In genomic region chr6:36886948-36887347, GRCh38 we compare ENCODE assay signal across 8 cellular contexts. TPM values are rescaled to one million over a fixed set of nuclear protein-coding genes. Genes with fewer than 3 reads are reported as not detected.
DNase-seq lines count a peak whose midpoint lies in the region; ATAC-seq and TF ChIP-seq lines count a peak whose summit lies in the region.

No MANE protein-coding gene starts in this region.

- H3K36me3 Mint-ChIP-seq in MCF 10A (ENCODE audit: insufficient read depth, unreplicated experiment) (peaks cover 7% of the 10 kb centered on the region), natural killer cell (no peaks in the 10 kb centered on the region)

- 88% methylated on average over 8 of the region's 9 CpGs for WGBS in HUES64

- peak overlapping the region; percentile 77 for H3K27ac Mint-ChIP-seq in MCF 10A (ENCODE audit: low read depth, unreplicated experiment)
- H3K27ac Mint-ChIP-seq in natural killer cell: peak overlapping the region; percentile 89 to 91

- POLR2A ChIA-PET in MCF 10A (lab: Yijun Ruan, JAX): interaction anchor here (0.7 kb wide), 1 partner anchor 99 kb away, joined by 3 read pairs; the partner anchor contains the start of gene MTCH1

- H3K36me3 ChIP-seq in HUES64 (ENCODE audit: insufficient read depth, low read length): no peaks in the 10 kb centered on the region

- CTCF ChIA-PET in MCF 10A (lab: Yijun Ruan, JAX): interaction anchor here (0.6 to 1.1 kb wide), 2 partner anchors 27 to 131 kb away, joined by 3 to 4 read pairs; no protein-coding TSS in a partner anchor

- no peaks in the 10 kb centered on the region for H3K27me3 Mint-ChIP-seq in MCF 10A (ENCODE audit: insufficient read depth, unreplicated experiment)
- no peaks in the 10 kb centered on the region for H3K27me3 Mint-ChIP-seq in natural killer cell (ENCODE audit: low read depth in 2 of 2)

- H3K4me1 ChIP-seq in HUES64 (ENCODE audit: insufficient read depth, low read length): peaks cover 10% of the 10 kb centered on the region

- H3K27ac ChIP-seq in HUES64 (ENCODE audit: low read depth, low read length): no peak overlapping the region

- no peaks in the 10 kb centered on the region for H3K27me3 ChIP-seq in HUES64 (ENCODE audit: insufficient read depth, low read length)

- H3K9me3 Mint-ChIP-seq in MCF 10A (ENCODE audit: unreplicated experiment) (no peaks in the 10 kb centered on the region), natural killer cell (no peaks in the 10 kb centered on the region)

- no TSS peak for BruUV-seq in MCF 10A (replicated peaks; lab: Mats Ljungman, UMichigan)

- intact Hi-C loops in MCF 10A (cut with micrococcal nuclease): loop anchor here (10.0 kb wide), 1 partner anchor 328 kb away; no protein-coding TSS in a partner anchor
- intact Hi-C loops in natural killer cell (cut with micrococcal nuclease): no loop called here

- ATAC-seq in natural killer cell (no peak), HG03196 (IDR thresholded peaks at IDR 0.05; ENCODE audit: unreplicated experiment) (no peak), HG02642 (IDR thresholded peaks at IDR 0.05; ENCODE audit: poor library complexity, unreplicated experiment) (no peak)

- H3K4me1 Mint-ChIP-seq in MCF 10A (ENCODE audit: insufficient read depth, unreplicated experiment) (peaks cover 16% of the 10 kb centered on the region), natural killer cell (peaks cover 28 to 33% of the 10 kb centered on the region in 2 donors)

- TF ChIP-seq CTCF in AG10803 (conservative IDR thresholded peaks at IDR 0.05; ENCODE audit: low read length) (no peak), MCF 10A (IDR thresholded peaks at IDR 0.05; ENCODE audit: unreplicated experiment) (no peak), natural killer cell (IDR thresholded peaks at IDR 0.05) (no peak)

- peak overlapping the region; percentile 80 for H3K4me3 Mint-ChIP-seq in MCF 10A (ENCODE audit: unreplicated experiment)
- peak overlapping the region; percentile 93 for H3K4me3 Mint-ChIP-seq in natural killer cell

- no peak overlapping the region for H3K9ac ChIP-seq in HUES64 (ENCODE audit: low read depth, low read length)

- no peak for DNase-seq in AG10803 (ENCODE audit: low read depth)
- DNase-seq in MCF 10A (ENCODE audit: unreplicated experiment): no peak
- no peak for DNase-seq in natural killer cell
- DNase-seq in A172 (ENCODE audit: low spot score): no peak
- no peak for DNase-seq in RPMI8226

- H3K4me3 ChIP-seq in AG10803 (ENCODE audit: low read length) (peak overlapping the region; percentile 79), HUES64 (ENCODE audit: low read length) (peak overlapping the region; percentile 76; the same call in 1 of the 2 replicates)

- no peaks in the 10 kb centered on the region for H3K9me3 ChIP-seq in HUES64 (ENCODE audit: insufficient read depth, low read depth, low read length)

RNA-seq across cellular contexts. Expression of gene C6orf89, which starts 1.2 kb away (rescaled TPM):
- 9.6 TPM for polyA plus RNA-seq in HUES64 (2013, experiment 1 of 2)
- 11.0 TPM for polyA plus RNA-seq in HUES64 (2013, experiment 2 of 2)
- 36.9 and 43.1 TPM in 2 replicates for total RNA-seq in MCF 10A (2022)
- 10 to 100 TPM; 34.3 to 47.0 (median 46.3) TPM for total RNA-seq in natural killer cell
- total RNA-seq in A172 (2014; rRNA removed; shearing (Covaris generic)): 36.8 TPM in 2 replicates

RNA-seq across cellular contexts. Expression of gene PPIL1, which starts 12.3 kb away (rescaled TPM):
- 94.2 TPM for polyA plus RNA-seq in HUES64 (2013, experiment 1 of 2)
- polyA plus RNA-seq in HUES64 (2013, experiment 2 of 2): 88.6 TPM
- total RNA-seq in MCF 10A (2022): 53.6 and 54.9 TPM in 2 replicates
- total RNA-seq in natural killer cell: 1 to 10 TPM; 2.6 to 5.2 (median 5.1) TPM
- total RNA-seq in A172 (2014; rRNA removed; shearing (Covaris generic)): 64.3 and 71.7 TPM in 2 replicates

RNA-seq across cellular contexts. Expression of gene CPNE5, which starts 47.7 kb away (rescaled TPM):
- polyA plus RNA-seq in HUES64 (2013, experiment 1 of 2): 0.30 TPM
- polyA plus RNA-seq in HUES64 (2013, experiment 2 of 2): 0.57 TPM
- total RNA-seq in MCF 10A (2022) (not detected in 2 replicates), natural killer cell (1 to 10 TPM; 1.2 to 8.5 (median 2.0) TPM)
- total RNA-seq in A172 (2014; rRNA removed; shearing (Covaris generic)): 0.24 TPM in 1 of 2 replicates, not detected in the other
